ENCODE assay signal across 14 cellular contexts in the genomic region with DNA sequence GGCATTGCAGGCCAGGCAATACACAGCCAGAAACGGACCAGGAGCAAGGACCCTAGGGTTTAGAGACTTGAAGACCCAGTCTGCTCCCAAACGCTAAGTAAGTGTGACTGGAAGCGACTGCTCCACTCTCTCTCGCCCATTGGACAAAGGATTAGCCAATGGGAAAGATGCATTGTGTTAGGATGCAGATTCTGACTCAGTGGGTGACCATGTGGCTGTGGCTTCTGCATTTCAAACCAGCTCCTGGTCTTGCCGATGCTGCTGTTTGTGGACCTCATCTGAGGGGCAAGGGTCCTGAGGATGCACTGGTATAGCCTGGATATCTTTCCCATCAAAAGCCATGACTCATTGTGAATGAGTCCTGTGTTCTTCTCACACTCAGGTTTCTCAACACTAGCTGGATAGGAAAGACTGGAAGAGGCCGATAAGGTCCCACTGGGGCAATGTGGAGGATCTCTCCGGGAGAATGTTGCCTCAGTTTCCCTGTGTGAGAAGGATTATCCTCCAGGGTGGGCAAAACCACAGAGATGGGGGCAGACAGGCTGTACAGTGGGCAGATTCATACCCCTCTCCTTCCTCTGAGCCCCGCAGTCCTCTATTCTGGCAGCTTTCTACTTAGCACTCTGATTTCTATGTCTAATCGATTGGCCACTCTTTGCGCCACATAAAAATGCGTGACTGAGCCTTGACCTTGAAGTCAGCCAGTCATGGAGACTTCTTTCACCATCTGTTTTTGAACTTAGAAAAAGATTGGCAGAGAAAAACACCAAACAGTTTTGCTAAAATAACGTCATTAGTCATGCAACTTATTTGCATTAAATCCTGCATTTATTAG.
"Had no signal": no experiment of that assay in that cellular context is flagged by ENCODE, and none has a peak within 500 bp of the region (broad histone marks: within the 10 kb centered on the region; RNA-seq: fewer than 3 reads in every experiment).

No MANE protein-coding gene starts in this region.

- H3K9me3 Mint-ChIP-seq: activated CD4-positive, alpha-beta T cell treated with anti-CD3 and anti-CD28 coated beads, Interleukin-2, amount 10 ng/mL, durations not matched to agents 7 days and 5 days; activated T-helper 1 cell treated with anti-CD3 and anti-CD28 coated beads, Interleukin-12 subunit alpha, Interleukin-12 subunit beta, Interleukin-2, Interleukin-4 antibody, amounts not matched to agents 30 ng/mL and 10 ng/mL and 1 ng/mL, durations not matched to agents 14 hours and 24 hours and 36 hours; neural progenitor cell had no signal

- H3K4me2 ChIP-seq: neural progenitor cell had no signal

- ATAC-seq: gastroesophageal sphincter, sciatic nerve had no signal

- H3K36me3 ChIP-seq: cardiac muscle cell, gastroesophageal sphincter, neural progenitor cell, spleen, thoracic aorta had no signal

- H3K36me3 Mint-ChIP-seq: neural progenitor cell had no signal

- H3K27ac ChIP-seq: cardiac muscle cell, gastroesophageal sphincter, neural progenitor cell, thoracic aorta had no signal

- H3K9ac ChIP-seq: neural progenitor cell had no signal

- H3K4me3 Mint-ChIP-seq: activated CD4-positive, alpha-beta T cell treated with anti-CD3 and anti-CD28 coated beads, Interleukin-2, amount 10 ng/mL, durations not matched to agents 7 days and 5 days; activated T-helper 1 cell treated with anti-CD3 and anti-CD28 coated beads, Interleukin-12 subunit alpha, Interleukin-12 subunit beta, Interleukin-2, Interleukin-4 antibody, amounts not matched to agents 30 ng/mL and 10 ng/mL and 1 ng/mL, durations not matched to agents 14 hours and 24 hours and 36 hours; neural progenitor cell had no signal

- H3K4me3 ChIP-seq: cardiac muscle cell, gastroesophageal sphincter, lung, neural progenitor cell, spleen, thoracic aorta had no signal

- H3K27me3 Mint-ChIP-seq: activated CD4-positive, alpha-beta T cell treated with anti-CD3 and anti-CD28 coated beads, Interleukin-2, amount 10 ng/mL, durations not matched to agents 7 days and 5 days had no signal

- H3K27ac Mint-ChIP-seq: activated CD4-positive, alpha-beta T cell treated with anti-CD3 and anti-CD28 coated beads, Interleukin-2, amount 10 ng/mL, durations not matched to agents 7 days and 5 days; activated T-helper 1 cell treated with anti-CD3 and anti-CD28 coated beads, Interleukin-12 subunit alpha, Interleukin-12 subunit beta, Interleukin-2, Interleukin-4 antibody, amounts not matched to agents 30 ng/mL and 10 ng/mL and 1 ng/mL, durations not matched to agents 14 hours and 24 hours and 36 hours; neural progenitor cell had no signal

- H2AFZ ChIP-seq: neural progenitor cell had no signal

- H3K9me3 ChIP-seq: gastroesophageal sphincter, spleen, thoracic aorta had no signal

- DNase-seq: activated CD4-positive, alpha-beta T cell treated with anti-CD3 and anti-CD28 coated beads, Interleukin-2, amount 10 ng/mL, durations not matched to agents 7 days and 5 days; activated CD4-positive, CD25-positive, alpha-beta regulatory T cell; activated naive CD4-positive, alpha-beta T cell; aorta; erythroblast; islet precursor cell; spleen had no signal

- H3K27me3 ChIP-seq: cardiac muscle cell, gastroesophageal sphincter, neural progenitor cell, spleen had no signal
